ENCODE assay signal across 8 cellular contexts in genomic region chr17:63842540-63843386, GRCh38. TPM values are rescaled to one million over a fixed set of nuclear protein-coding genes. Genes with fewer than 3 reads are reported as not detected.
DNase-seq lines count a peak whose midpoint lies in the region; ATAC-seq, FAIRE-seq and TF ChIP-seq lines count a peak whose summit lies in the region.

Gene SMARCD2 (minus strand): TSS chr17:63842685. CDS start chr17:63842674, 11 bp downstream.

- peaks cover 38% of the 10 kb centered on the region for H4K20me1 ChIP-seq in smooth muscle cell (ENCODE audit: low read depth)

- in situ Hi-C loops in ACHN (cut with HindIII; ENCODE audit: low pct_ligation_motif_present, low pct_unique_long_range_greater_than_20kb, low sequenced_read_pairs) = no loop called here

- 1% methylated on average over 74 of the region's 92 CpGs for WGBS in smooth muscle cell (ENCODE audit: low lambda C conversion rate)

- H3K4me1 ChIP-seq in smooth muscle cell (ENCODE audit: low read depth) = peaks cover 18% of the 10 kb centered on the region

- H3K4me2 ChIP-seq in smooth muscle cell = peak within 1 kb of the TSS; percentile 93

- H3F3A ChIP-seq in smooth muscle cell (ENCODE audit: low read depth) = peaks cover 10% of the 10 kb centered on the region

- peak within 1 kb of the TSS; percentile 87 for H2AFZ ChIP-seq in smooth muscle cell (ENCODE audit: low read depth)

- peak within 1 kb of the TSS; percentile 61 for H3K27ac ChIP-seq in smooth muscle cell (ENCODE audit: low read depth)

- TF ChIP-seq CTCF in WI38 (IDR thresholded peaks at IDR 0.05; ENCODE audit: low read depth, low read length) (no peak), bronchial epithelial cell (IDR thresholded peaks at IDR 0.05; ENCODE audit: insufficient read depth, low read length, severe bottlenecking) (no peak), smooth muscle cell (IDR thresholded peaks at IDR 0.05; ENCODE audit: borderline replicate concordance, insufficient read depth, poor library complexity, severe bottlenecking) (no peak)

- H3K4me3 ChIP-seq in WI38 (ENCODE audit: low read depth, low read length) (peak within 1 kb of the TSS; percentile 87), bronchial epithelial cell (ENCODE audit: low read depth, low read length) (peak within 1 kb of the TSS; percentile 90), smooth muscle cell (peak within 1 kb of the TSS; percentile 71)

- H3K79me2 ChIP-seq in smooth muscle cell (ENCODE audit: low read depth) = peaks cover 44% of the 10 kb centered on the region

- H3K36me3 ChIP-seq in bronchial epithelial cell (ENCODE audit: control insufficient read depth, insufficient read depth, low read length) = no peaks in the 10 kb centered on the region
- H3K36me3 ChIP-seq in smooth muscle cell (ENCODE audit: low read depth) = no peaks in the 10 kb centered on the region

- ATAC-seq in GM18907 (IDR thresholded peaks at IDR 0.05; ENCODE audit: unreplicated experiment) (peak; percentile 76), HG03159 (IDR thresholded peaks at IDR 0.05; ENCODE audit: unreplicated experiment) (peak; percentile 71)

- DNase-seq in ACHN (peak; percentile 99), NCI-H2227 (lab: John Stamatoyannopoulos, UW; ENCODE audit: unreplicated experiment) (peak; percentile 100), bronchial epithelial cell (ENCODE audit: low read depth) (peak; percentile 92), iPS-NIHi11 (ENCODE audit: low spot score) (peak; percentile 94), smooth muscle cell (lab: John Stamatoyannopoulos, UW; ENCODE audit: unreplicated experiment) (peak; percentile 94)

- FAIRE-seq in bronchial epithelial cell (lab: Jason Lieb, UNC) = no peak

- H3K9me3 ChIP-seq in smooth muscle cell (replicated peaks; ENCODE audit: low read depth) = no peaks in the 10 kb centered on the region

- peak within 1 kb of the TSS; percentile 76 for H3K9ac ChIP-seq in smooth muscle cell (ENCODE audit: low read depth)

- no peaks in the 10 kb centered on the region for H3K27me3 ChIP-seq in bronchial epithelial cell (ENCODE audit: control insufficient read depth, insufficient read depth, low read length)
- H3K27me3 ChIP-seq in smooth muscle cell (ENCODE audit: low read depth) = no peaks in the 10 kb centered on the region

RNA-seq across cellular contexts. Expression of gene SMARCD2, which starts in this region (rescaled TPM):
- total RNA-seq in bronchial epithelial cell (98.5 and 112 TPM in 2 replicates), smooth muscle cell (41.6 and 43.7 TPM in 2 replicates)
- 41.9 and 58.6 TPM in 2 replicates for polyA plus RNA-seq in smooth muscle cell

Comparison
In these comparisons a context has a peak if more than half of its experiments do, and no peak if none do; other contexts are left out.
1. Peak in every context shown above with its lines: DNase-seq, ATAC-seq, H3K4me3 ChIP-seq and H3K27ac ChIP-seq.